ENCODE assay signal across 18 cellular contexts in the genomic region with DNA sequence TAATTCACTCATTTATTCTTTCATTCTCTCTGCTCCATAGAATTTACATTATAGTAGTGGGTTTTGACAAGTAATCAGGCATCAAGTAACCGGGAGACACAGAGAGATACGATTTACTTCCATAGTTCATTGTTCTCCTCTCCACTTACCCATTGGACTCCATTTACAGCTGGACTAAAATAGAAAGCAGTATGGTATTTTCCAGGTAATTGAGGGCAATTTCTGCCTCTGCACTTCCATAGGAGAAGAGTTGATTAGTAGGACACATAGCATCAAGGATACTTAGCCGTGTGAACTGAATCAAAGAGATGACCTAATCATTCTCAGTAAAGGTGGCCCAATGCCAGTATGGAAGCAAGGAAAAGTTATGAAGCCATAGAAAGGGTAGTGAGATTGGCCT.
"Had no signal": no experiment of that assay in that cellular context is flagged by ENCODE, and none has a peak within 500 bp of the region (broad histone marks: within the 10 kb centered on the region; RNA-seq: fewer than 3 reads in every experiment).

No MANE protein-coding gene starts in this region.

- H3K9me3 Mint-ChIP-seq: mesothelial cell of epicardium; natural killer cell; stimulated activated naive B cell treated with anti-CD40 and anti-IgM and Interleukin-4, amounts not matched to agents 10 μg/mL and 1 μg/mL and 100 μg/mL, for 72 hours; stimulated activated naive CD8-positive, alpha-beta T cell treated with anti-CD3 and anti-CD28 coated beads, Interleukin-15, amount 100 ng/mL, for 72 hours had no signal

- FAIRE-seq: islet of Langerhans had no signal

- H3K9me3 ChIP-seq: esophagus muscularis mucosa, gastrocnemius medialis, heart right ventricle, neutrophil, sigmoid colon, thoracic aorta, transverse colon had no signal

- H3K4me1 Mint-ChIP-seq: natural killer cell; stimulated activated naive B cell treated with anti-CD40 and anti-IgM and Interleukin-4, amounts not matched to agents 10 μg/mL and 1 μg/mL and 100 μg/mL, for 72 hours; stimulated activated naive CD8-positive, alpha-beta T cell treated with anti-CD3 and anti-CD28 coated beads, Interleukin-15, amount 100 ng/mL, for 72 hours had no signal

- H3K4me3 Mint-ChIP-seq: mesothelial cell of epicardium; natural killer cell; stimulated activated naive B cell treated with anti-CD40 and anti-IgM and Interleukin-4, amounts not matched to agents 10 μg/mL and 1 μg/mL and 100 μg/mL, for 72 hours; stimulated activated naive CD8-positive, alpha-beta T cell treated with anti-CD3 and anti-CD28 coated beads, Interleukin-15, amount 100 ng/mL, for 72 hours had no signal

- H3K27me3 Mint-ChIP-seq: stimulated activated naive CD8-positive, alpha-beta T cell treated with anti-CD3 and anti-CD28 coated beads, Interleukin-15, amount 100 ng/mL, for 72 hours had no signal

- H3K27ac ChIP-seq: epithelial cell of prostate, esophagus muscularis mucosa, gastrocnemius medialis, heart right ventricle, neutrophil, sigmoid colon, skin epidermis, thoracic aorta, transverse colon had no signal

- H3K36me3 ChIP-seq: esophagus muscularis mucosa, gastrocnemius medialis, heart right ventricle, neutrophil, sigmoid colon, thoracic aorta, transverse colon had no signal

- H3K36me3 Mint-ChIP-seq: mesothelial cell of epicardium; natural killer cell; stimulated activated naive B cell treated with anti-CD40 and anti-IgM and Interleukin-4, amounts not matched to agents 10 μg/mL and 1 μg/mL and 100 μg/mL, for 72 hours had no signal

- DNase-seq: effector memory CD4-positive, alpha-beta T cell; gastrocnemius medialis; kidney glomerular epithelial cell; natural killer cell; sigmoid colon; stimulated activated CD4-positive, alpha-beta T cell treated with anti-CD3 and anti-CD28 coated beads, Interleukin-2, amount 100 ng/mL, for 24 hours; stimulated activated CD4-positive, alpha-beta T cell treated with anti-CD3 and anti-CD28 coated beads, Interleukin-4, amount 100 ng/mL, for 4 hours; stimulated activated naive B cell treated with anti-CD40 and anti-IgM and Interleukin-4, amounts not matched to agents 10 μg/mL and 1 μg/mL and 100 μg/mL, for 72 hours; stimulated activated naive CD8-positive, alpha-beta T cell treated with anti-CD3 and anti-CD28 coated beads, Interleukin-15, amount 100 ng/mL, for 72 hours; transverse colon had no signal

- H3K27ac Mint-ChIP-seq: mesothelial cell of epicardium; natural killer cell; stimulated activated naive B cell treated with anti-CD40 and anti-IgM and Interleukin-4, amounts not matched to agents 10 μg/mL and 1 μg/mL and 100 μg/mL, for 72 hours; stimulated activated naive CD8-positive, alpha-beta T cell treated with anti-CD3 and anti-CD28 coated beads, Interleukin-15, amount 100 ng/mL, for 72 hours had no signal

- H3K27me3 ChIP-seq: esophagus muscularis mucosa, gastrocnemius medialis, heart right ventricle, neutrophil, sigmoid colon, transverse colon had no signal

- H3K4me3 ChIP-seq: esophagus muscularis mucosa, gastrocnemius medialis, heart right ventricle, sigmoid colon, skin epidermis, thoracic aorta, transverse colon had no signal

- ATAC-seq: natural killer cell; stimulated activated naive B cell treated with anti-CD40 and anti-IgM and Interleukin-4, amounts not matched to agents 10 μg/mL and 1 μg/mL and 100 μg/mL, for 72 hours; stimulated activated naive CD8-positive, alpha-beta T cell treated with anti-CD3 and anti-CD28 coated beads, Interleukin-15, amount 100 ng/mL, for 72 hours had no signal
